ENCODE assay signal across 2 cellular contexts in the genomic region with DNA sequence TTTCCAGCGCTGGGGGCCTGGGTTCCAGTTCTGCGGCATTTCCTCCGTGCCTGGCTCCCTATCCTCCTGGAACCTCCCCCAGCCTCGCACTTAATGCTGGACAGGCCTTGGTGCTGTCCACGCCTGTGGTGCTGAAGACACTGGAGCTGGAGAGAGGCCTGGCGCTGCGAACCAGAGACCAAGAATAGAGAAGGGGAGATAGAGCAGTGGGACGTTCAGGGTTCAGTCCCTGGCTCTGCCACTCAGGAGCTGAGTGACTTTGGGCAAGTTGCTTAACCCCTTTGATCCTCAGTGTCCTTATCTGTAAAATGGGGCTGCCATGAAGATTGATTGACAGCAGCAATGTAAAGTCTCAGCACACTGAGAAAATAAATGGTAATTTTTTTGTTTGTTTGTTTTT.
TF ChIP-seq lines count a peak whose summit lies in the region.

No MANE protein-coding gene starts in this region.

TF ChIP-seq in Ishikawa, 13 proteins besides CTCF, POLR2A, EP300 and RAD21:
- TF ChIP-seq YY1 (IDR thresholded peaks at IDR 0.05; ENCODE audit: low read depth) (0 out of 2 replicates have a peak, but pooled peaks have one; percentile 22), EGR1 (IDR thresholded peaks at IDR 0.05) (no peak), CEBPB (IDR thresholded peaks at IDR 0.05) (no peak), TEAD4 (IDR thresholded peaks at IDR 0.05) (peak; percentile 16; the same call in 1 of the 2 replicates), FOXM1 (IDR thresholded peaks at IDR 0.05; ENCODE audit: borderline replicate concordance, low read depth) (no peak), TCF12 (IDR thresholded peaks at IDR 0.05; ENCODE audit: low read depth) (peak; percentile 27; the same call in 1 of the 2 replicates), TAF1 (IDR thresholded peaks at IDR 0.05; ENCODE audit: low read depth) (no peak)
- TF ChIP-seq, protein P1, sequence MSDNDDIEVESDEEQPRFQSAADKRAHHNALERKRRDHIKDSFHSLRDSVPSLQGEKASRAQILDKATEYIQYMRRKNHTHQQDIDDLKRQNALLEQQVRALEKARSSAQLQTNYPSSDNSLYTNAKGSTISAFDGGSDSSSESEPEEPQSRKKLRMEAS (IDR thresholded peaks at IDR 0.05): peak; percentile 81
- TF ChIP-seq, protein P2, sequence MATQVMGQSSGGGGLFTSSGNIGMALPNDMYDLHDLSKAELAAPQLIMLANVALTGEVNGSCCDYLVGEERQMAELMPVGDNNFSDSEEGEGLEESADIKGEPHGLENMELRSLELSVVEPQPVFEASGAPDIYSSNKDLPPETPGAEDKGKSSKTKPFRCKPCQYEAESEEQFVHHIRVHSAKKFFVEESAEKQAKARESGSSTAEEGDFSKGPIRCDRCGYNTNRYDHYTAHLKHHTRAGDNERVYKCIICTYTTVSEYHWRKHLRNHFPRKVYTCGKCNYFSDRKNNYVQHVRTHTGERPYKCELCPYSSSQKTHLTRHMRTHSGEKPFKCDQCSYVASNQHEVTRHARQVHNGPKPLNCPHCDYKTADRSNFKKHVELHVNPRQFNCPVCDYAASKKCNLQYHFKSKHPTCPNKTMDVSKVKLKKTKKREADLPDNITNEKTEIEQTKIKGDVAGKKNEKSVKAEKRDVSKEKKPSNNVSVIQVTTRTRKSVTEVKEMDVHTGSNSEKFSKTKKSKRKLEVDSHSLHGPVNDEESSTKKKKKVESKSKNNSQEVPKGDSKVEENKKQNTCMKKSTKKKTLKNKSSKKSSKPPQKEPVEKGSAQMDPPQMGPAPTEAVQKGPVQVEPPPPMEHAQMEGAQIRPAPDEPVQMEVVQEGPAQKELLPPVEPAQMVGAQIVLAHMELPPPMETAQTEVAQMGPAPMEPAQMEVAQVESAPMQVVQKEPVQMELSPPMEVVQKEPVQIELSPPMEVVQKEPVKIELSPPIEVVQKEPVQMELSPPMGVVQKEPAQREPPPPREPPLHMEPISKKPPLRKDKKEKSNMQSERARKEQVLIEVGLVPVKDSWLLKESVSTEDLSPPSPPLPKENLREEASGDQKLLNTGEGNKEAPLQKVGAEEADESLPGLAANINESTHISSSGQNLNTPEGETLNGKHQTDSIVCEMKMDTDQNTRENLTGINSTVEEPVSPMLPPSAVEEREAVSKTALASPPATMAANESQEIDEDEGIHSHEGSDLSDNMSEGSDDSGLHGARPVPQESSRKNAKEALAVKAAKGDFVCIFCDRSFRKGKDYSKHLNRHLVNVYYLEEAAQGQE (IDR thresholded peaks at IDR 0.05; ENCODE audit: low read depth): peak; percentile 99

TF ChIP-seq in HepG2, 621 proteins besides CTCF, POLR2A, EP300 and RAD21 (continues in another document):
- TF ChIP-seq, protein P3, sequence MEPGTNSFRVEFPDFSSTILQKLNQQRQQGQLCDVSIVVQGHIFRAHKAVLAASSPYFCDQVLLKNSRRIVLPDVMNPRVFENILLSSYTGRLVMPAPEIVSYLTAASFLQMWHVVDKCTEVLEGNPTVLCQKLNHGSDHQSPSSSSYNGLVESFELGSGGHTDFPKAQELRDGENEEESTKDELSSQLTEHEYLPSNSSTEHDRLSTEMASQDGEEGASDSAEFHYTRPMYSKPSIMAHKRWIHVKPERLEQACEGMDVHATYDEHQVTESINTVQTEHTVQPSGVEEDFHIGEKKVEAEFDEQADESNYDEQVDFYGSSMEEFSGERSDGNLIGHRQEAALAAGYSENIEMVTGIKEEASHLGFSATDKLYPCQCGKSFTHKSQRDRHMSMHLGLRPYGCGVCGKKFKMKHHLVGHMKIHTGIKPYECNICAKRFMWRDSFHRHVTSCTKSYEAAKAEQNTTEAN (CRISPR knock-in tag; conservative IDR thresholded peaks at IDR 0.05): peak; percentile 94
- TF ChIP-seq, protein P4, sequence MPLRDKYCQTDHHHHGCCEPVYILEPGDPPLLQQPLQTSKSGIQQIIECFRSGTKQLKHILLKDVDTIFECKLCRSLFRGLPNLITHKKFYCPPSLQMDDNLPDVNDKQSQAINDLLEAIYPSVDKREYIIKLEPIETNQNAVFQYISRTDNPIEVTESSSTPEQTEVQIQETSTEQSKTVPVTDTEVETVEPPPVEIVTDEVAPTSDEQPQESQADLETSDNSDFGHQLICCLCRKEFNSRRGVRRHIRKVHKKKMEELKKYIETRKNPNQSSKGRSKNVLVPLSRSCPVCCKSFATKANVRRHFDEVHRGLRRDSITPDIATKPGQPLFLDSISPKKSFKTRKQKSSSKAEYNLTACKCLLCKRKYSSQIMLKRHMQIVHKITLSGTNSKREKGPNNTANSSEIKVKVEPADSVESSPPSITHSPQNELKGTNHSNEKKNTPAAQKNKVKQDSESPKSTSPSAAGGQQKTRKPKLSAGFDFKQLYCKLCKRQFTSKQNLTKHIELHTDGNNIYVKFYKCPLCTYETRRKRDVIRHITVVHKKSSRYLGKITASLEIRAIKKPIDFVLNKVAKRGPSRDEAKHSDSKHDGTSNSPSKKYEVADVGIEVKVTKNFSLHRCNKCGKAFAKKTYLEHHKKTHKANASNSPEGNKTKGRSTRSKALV (CRISPR knock-in tag; IDR thresholded peaks at IDR 0.05): peak; percentile 57; the same call in 1 of the 2 replicates
- TF ChIP-seq XBP1 (CRISPR knock-in tag; IDR thresholded peaks at IDR 0.05): peak; percentile 96
- TF ChIP-seq ZNF589 (CRISPR knock-in tag; conservative IDR thresholded peaks at IDR 0.05): peak; percentile 96
- TF ChIP-seq, protein P5, sequence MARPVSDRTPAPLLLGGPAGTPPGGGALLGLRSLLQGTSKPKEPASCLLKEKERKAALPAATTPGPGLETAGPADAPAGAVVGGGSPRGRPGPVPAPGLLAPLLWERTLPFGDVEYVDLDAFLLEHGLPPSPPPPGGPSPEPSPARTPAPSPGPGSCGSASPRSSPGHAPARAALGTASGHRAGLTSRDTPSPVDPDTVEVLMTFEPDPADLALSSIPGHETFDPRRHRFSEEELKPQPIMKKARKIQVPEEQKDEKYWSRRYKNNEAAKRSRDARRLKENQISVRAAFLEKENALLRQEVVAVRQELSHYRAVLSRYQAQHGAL (CRISPR knock-in tag; IDR thresholded peaks at IDR 0.05; ENCODE audit: not compliant biosample characterization): peak; percentile 80
- peak; percentile 58; the same call in 1 of the 2 replicates for TF ChIP-seq ZNF543 (CRISPR knock-in tag; IDR thresholded peaks at IDR 0.05)
- TF ChIP-seq SP1 (IDR thresholded peaks at IDR 0.05): no peak
- TF ChIP-seq SP1 (CRISPR knock-in tag; IDR thresholded peaks at IDR 0.05): peak; percentile 54; the same call in 1 of the 2 replicates
- TF ChIP-seq, protein P6, sequence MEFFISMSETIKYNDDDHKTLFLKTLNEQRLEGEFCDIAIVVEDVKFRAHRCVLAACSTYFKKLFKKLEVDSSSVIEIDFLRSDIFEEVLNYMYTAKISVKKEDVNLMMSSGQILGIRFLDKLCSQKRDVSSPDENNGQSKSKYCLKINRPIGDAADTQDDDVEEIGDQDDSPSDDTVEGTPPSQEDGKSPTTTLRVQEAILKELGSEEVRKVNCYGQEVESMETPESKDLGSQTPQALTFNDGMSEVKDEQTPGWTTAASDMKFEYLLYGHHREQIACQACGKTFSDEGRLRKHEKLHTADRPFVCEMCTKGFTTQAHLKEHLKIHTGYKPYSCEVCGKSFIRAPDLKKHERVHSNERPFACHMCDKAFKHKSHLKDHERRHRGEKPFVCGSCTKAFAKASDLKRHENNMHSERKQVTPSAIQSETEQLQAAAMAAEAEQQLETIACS (CRISPR knock-in tag; IDR thresholded peaks at IDR 0.05): 0 out of 2 replicates have a peak, but pooled peaks have one; percentile 11
- TF ChIP-seq, protein P7, sequence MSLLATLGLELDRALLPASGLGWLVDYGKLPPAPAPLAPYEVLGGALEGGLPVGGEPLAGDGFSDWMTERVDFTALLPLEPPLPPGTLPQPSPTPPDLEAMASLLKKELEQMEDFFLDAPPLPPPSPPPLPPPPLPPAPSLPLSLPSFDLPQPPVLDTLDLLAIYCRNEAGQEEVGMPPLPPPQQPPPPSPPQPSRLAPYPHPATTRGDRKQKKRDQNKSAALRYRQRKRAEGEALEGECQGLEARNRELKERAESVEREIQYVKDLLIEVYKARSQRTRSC (CRISPR knock-in tag; IDR thresholded peaks at IDR 0.05; ENCODE audit: low read depth): peak; percentile 89; the same call in 1 of the 2 replicates
- no peak for TF ChIP-seq RFXAP (CRISPR knock-in tag; IDR thresholded peaks at IDR 0.05; ENCODE audit: borderline replicate concordance)
- peak; percentile 77 for TF ChIP-seq ETV5 (CRISPR knock-in tag; IDR thresholded peaks at IDR 0.05; ENCODE audit: borderline replicate concordance)
- TF ChIP-seq, protein P8, sequence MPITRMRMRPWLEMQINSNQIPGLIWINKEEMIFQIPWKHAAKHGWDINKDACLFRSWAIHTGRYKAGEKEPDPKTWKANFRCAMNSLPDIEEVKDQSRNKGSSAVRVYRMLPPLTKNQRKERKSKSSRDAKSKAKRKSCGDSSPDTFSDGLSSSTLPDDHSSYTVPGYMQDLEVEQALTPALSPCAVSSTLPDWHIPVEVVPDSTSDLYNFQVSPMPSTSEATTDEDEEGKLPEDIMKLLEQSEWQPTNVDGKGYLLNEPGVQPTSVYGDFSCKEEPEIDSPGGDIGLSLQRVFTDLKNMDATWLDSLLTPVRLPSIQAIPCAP (CRISPR knock-in tag; IDR thresholded peaks at IDR 0.05; ENCODE audit: low read depth): 0 out of 2 replicates have a peak, but pooled peaks have one; percentile 68
- peak; percentile 97; the same call in 1 of the 2 replicates for TF ChIP-seq IRX3 (CRISPR knock-in tag; IDR thresholded peaks at IDR 0.05; ENCODE audit: borderline replicate concordance, low read depth)
- no peak for TF ChIP-seq NFE2L2 (IDR thresholded peaks at IDR 0.05; ENCODE audit: low read length)
- 0 out of 2 replicates have a peak, but pooled peaks have one; percentile 35 for TF ChIP-seq ZNF143 (CRISPR knock-in tag; IDR thresholded peaks at IDR 0.05)
- TF ChIP-seq ZNF569 (CRISPR knock-in tag; IDR thresholded peaks at IDR 0.05; ENCODE audit: borderline replicate concordance): no peak
- TF ChIP-seq MYC (CRISPR knock-in tag; IDR thresholded peaks at IDR 0.05; ENCODE audit: borderline replicate concordance): peak; percentile 70; the same call in 1 of the 2 replicates
- TF ChIP-seq SAFB2 (CRISPR knock-in tag; IDR thresholded peaks at IDR 0.05; ENCODE audit: borderline replicate concordance, low read depth): no peak
- TF ChIP-seq, protein P9, sequence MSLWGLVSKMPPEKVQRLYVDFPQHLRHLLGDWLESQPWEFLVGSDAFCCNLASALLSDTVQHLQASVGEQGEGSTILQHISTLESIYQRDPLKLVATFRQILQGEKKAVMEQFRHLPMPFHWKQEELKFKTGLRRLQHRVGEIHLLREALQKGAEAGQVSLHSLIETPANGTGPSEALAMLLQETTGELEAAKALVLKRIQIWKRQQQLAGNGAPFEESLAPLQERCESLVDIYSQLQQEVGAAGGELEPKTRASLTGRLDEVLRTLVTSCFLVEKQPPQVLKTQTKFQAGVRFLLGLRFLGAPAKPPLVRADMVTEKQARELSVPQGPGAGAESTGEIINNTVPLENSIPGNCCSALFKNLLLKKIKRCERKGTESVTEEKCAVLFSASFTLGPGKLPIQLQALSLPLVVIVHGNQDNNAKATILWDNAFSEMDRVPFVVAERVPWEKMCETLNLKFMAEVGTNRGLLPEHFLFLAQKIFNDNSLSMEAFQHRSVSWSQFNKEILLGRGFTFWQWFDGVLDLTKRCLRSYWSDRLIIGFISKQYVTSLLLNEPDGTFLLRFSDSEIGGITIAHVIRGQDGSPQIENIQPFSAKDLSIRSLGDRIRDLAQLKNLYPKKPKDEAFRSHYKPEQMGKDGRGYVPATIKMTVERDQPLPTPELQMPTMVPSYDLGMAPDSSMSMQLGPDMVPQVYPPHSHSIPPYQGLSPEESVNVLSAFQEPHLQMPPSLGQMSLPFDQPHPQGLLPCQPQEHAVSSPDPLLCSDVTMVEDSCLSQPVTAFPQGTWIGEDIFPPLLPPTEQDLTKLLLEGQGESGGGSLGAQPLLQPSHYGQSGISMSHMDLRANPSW (CRISPR knock-in tag; IDR thresholded peaks at IDR 0.05; ENCODE audit: borderline replicate concordance): no peak
- TF ChIP-seq ZNF749 (CRISPR knock-in tag; IDR thresholded peaks at IDR 0.05; ENCODE audit: borderline replicate concordance): peak; percentile 91; the same call in 1 of the 2 replicates
- TF ChIP-seq MTF2 (CRISPR knock-in tag; IDR thresholded peaks at IDR 0.05; ENCODE audit: borderline replicate concordance): no peak
- TF ChIP-seq, protein P10, sequence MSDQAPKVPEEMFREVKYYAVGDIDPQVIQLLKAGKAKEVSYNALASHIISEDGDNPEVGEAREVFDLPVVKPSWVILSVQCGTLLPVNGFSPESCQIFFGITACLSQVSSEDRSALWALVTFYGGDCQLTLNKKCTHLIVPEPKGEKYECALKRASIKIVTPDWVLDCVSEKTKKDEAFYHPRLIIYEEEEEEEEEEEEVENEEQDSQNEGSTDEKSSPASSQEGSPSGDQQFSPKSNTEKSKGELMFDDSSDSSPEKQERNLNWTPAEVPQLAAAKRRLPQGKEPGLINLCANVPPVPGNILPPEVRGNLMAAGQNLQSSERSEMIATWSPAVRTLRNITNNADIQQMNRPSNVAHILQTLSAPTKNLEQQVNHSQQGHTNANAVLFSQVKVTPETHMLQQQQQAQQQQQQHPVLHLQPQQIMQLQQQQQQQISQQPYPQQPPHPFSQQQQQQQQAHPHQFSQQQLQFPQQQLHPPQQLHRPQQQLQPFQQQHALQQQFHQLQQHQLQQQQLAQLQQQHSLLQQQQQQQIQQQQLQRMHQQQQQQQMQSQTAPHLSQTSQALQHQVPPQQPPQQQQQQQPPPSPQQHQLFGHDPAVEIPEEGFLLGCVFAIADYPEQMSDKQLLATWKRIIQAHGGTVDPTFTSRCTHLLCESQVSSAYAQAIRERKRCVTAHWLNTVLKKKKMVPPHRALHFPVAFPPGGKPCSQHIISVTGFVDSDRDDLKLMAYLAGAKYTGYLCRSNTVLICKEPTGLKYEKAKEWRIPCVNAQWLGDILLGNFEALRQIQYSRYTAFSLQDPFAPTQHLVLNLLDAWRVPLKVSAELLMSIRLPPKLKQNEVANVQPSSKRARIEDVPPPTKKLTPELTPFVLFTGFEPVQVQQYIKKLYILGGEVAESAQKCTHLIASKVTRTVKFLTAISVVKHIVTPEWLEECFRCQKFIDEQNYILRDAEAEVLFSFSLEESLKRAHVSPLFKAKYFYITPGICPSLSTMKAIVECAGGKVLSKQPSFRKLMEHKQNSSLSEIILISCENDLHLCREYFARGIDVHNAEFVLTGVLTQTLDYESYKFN (CRISPR knock-in tag; conservative IDR thresholded peaks at IDR 0.05): no peak
- TF ChIP-seq PHF5A (CRISPR knock-in tag; IDR thresholded peaks at IDR 0.05; ENCODE audit: low read depth, unreplicated experiment): no peak
- no peak; the same call in 1 of the 2 replicates for TF ChIP-seq ZNF615 (CRISPR knock-in tag; IDR thresholded peaks at IDR 0.05; ENCODE audit: borderline replicate concordance)
- TF ChIP-seq FOSL1 (CRISPR knock-in tag; IDR thresholded peaks at IDR 0.05; ENCODE audit: borderline replicate concordance): peak; percentile 26; the same call in 1 of the 2 replicates
- 0 out of 2 replicates have a peak, but pooled peaks have one; percentile 48 for TF ChIP-seq ZNF747 (CRISPR knock-in tag; IDR thresholded peaks at IDR 0.05; ENCODE audit: borderline replicate concordance)
- TF ChIP-seq, protein P11, sequence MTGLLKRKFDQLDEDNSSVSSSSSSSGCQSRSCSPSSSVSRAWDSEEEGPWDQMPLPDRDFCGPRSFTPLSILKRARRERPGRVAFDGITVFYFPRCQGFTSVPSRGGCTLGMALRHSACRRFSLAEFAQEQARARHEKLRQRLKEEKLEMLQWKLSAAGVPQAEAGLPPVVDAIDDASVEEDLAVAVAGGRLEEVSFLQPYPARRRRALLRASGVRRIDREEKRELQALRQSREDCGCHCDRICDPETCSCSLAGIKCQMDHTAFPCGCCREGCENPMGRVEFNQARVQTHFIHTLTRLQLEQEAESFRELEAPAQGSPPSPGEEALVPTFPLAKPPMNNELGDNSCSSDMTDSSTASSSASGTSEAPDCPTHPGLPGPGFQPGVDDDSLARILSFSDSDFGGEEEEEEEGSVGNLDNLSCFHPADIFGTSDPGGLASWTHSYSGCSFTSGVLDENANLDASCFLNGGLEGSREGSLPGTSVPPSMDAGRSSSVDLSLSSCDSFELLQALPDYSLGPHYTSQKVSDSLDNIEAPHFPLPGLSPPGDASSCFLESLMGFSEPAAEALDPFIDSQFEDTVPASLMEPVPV (CRISPR knock-in tag; IDR thresholded peaks at IDR 0.05): 0 out of 2 replicates have a peak, but pooled peaks have one; percentile 36
- no peak for TF ChIP-seq ZNF33B (CRISPR knock-in tag; IDR thresholded peaks at IDR 0.05)
- TF ChIP-seq FOXK2 (IDR thresholded peaks at IDR 0.05): no peak
- TF ChIP-seq SMARCE1 (IDR thresholded peaks at IDR 0.05; ENCODE audit: borderline replicate concordance): no peak
